Comparison of ENCODE assay signal across 8 cellular contexts in the genomic region with DNA sequence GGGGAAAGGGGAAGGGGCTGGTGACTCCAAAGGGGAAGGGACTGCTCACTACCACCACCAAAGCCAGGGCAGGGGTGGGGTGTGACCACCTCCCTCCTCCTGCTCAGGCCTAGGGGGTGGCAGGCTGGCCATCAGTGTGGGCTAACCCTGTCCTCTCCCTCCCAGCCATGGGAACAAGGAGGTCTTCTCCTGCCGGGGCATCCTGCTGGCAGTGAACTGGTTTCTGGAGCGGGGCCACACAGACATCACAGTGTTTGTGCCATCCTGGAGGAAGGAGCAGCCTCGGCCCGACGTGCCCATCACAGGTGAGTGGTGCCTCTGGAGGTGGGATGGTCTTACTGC. TPM values are rescaled to one million over a fixed set of nuclear protein-coding genes. Genes with fewer than 3 reads are reported as not detected.
A peak's percentile ranks its signal among the peaks of the same experiment; 100 is the strongest.
DNase-seq lines count a peak whose midpoint lies in the region; ATAC-seq and TF ChIP-seq lines count a peak whose summit lies in the region.

No MANE protein-coding gene starts in this region.

- H3K27ac ChIP-seq in CD4-positive, alpha-beta memory T cell (ENCODE audit: low read depth, low read length) = peak overlapping the region; percentile 96
- H3K27ac ChIP-seq in PC-3 (ENCODE audit: low read length) (peak overlapping the region; percentile 97), psoas muscle (peak overlapping the region; percentile 90)

- H3K9ac ChIP-seq in PC-3 (ENCODE audit: low read length) = peak overlapping the region; percentile 89

- H2AFZ ChIP-seq in PC-3 (ENCODE audit: low read length) = no peak overlapping the region

- peaks cover 71% of the 10 kb centered on the region for H3K79me2 ChIP-seq in PC-3 (ENCODE audit: low read length)

- BruUV-seq in PC-3 (replicated peaks; lab: Mats Ljungman, UMichigan) = no TSS peak

- H3F3A ChIP-seq in PC-3 (ENCODE audit: low read length, unreplicated experiment) = no peaks in the 10 kb centered on the region

- TF ChIP-seq CTCF in PC-3 (conservative IDR thresholded peaks at IDR 0.05; ENCODE audit: low read depth, low read length) = no peak
- no peak for TF ChIP-seq CTCF in epithelial cell of esophagus (IDR thresholded peaks at IDR 0.05; ENCODE audit: insufficient read depth, low read depth, low read length, missing control alignments)
- TF ChIP-seq CTCF in psoas muscle (IDR thresholded peaks at IDR 0.05) = no peak

- no peak for DNase-seq in CD4-positive, alpha-beta memory T cell
- DNase-seq in PC-3 (no peak), epithelial cell of esophagus (ENCODE audit: low read depth) (no peak), psoas muscle (peak in 1 of 2 donors; percentile 26), dermis blood vessel endothelial cell (no peak), ecto neural progenitor cell (ENCODE audit: low spot score) (no peak)

- POLR2A ChIA-PET in CD4-positive, alpha-beta memory T cell (lab: Charles Lee; ENCODE audit: partially characterized antibody) = interaction anchor here (1.1 to 10.8 kb wide), 11 partner anchors 6 to 1095 kb away, joined by 3 to 229 read pairs (median 13); a partner anchor contains a TSS
- POLR2A ChIA-PET in PC-3 (lab: Charles Lee; ENCODE audit: unreplicated experiment) = interaction anchor here (0.7 kb wide), 1 partner anchor 180 kb away, joined by 3 read pairs; no protein-coding TSS in a partner anchor

- H3K9me3 Mint-ChIP-seq in CD4-positive, alpha-beta memory T cell = peaks cover 0 to 2% (median 0%) of the 10 kb centered on the region in 8 donors

- H3K36me3 Mint-ChIP-seq in CD4-positive, alpha-beta memory T cell = peaks cover 45 to 88% of the 10 kb centered on the region in 2 donors

- no peaks in the 10 kb centered on the region for H3K9me2 ChIP-seq in PC-3 (replicated peaks; ENCODE audit: low read length)

- ATAC-seq in PC-3 (no peak), psoas muscle (no peak), GM21619 (IDR thresholded peaks at IDR 0.05; ENCODE audit: unreplicated experiment) (no peak), GM18498 (IDR thresholded peaks at IDR 0.05; ENCODE audit: unreplicated experiment) (no peak)

- CTCF ChIA-PET in CD4-positive, alpha-beta memory T cell (lab: Charles Lee; ENCODE audit: partially characterized antibody) = interaction anchor here (2.3 to 9.9 kb wide), 2 partner anchors 23 to 211 kb away, joined by 11 to 101 read pairs; a partner anchor contains a TSS
- CTCF ChIA-PET in PC-3 (lab: Charles Lee) = interaction anchor here (0.6 kb wide), 1 partner anchor 15 kb away, joined by 3 read pairs; no protein-coding TSS in a partner anchor

- no peaks in the 10 kb centered on the region for H3K27me3 Mint-ChIP-seq in CD4-positive, alpha-beta memory T cell

- H3K4me2 ChIP-seq in PC-3 (ENCODE audit: low read length) = peak overlapping the region; percentile 100

- H3K4me3 ChIP-seq in CD4-positive, alpha-beta memory T cell (ENCODE audit: low read length in 2 of 2) = peak overlapping the region; percentile 85 to 96
- peak overlapping the region; percentile 71 for H3K4me3 ChIP-seq in PC-3 (ENCODE audit: low read length)
- peak overlapping the region; percentile 97 for H3K4me3 ChIP-seq in epithelial cell of esophagus (ENCODE audit: low read length)
- H3K4me3 ChIP-seq in psoas muscle = peak overlapping the region; percentile 72

- H3K4me3 Mint-ChIP-seq in CD4-positive, alpha-beta memory T cell = peak overlapping the region; percentile 95 to 99 (median 97)

- no peaks in the 10 kb centered on the region for H3K27me3 ChIP-seq in CD4-positive, alpha-beta memory T cell (ENCODE audit: insufficient read depth, low read length)
- H3K27me3 ChIP-seq in PC-3 (ENCODE audit: low read length) (no peaks in the 10 kb centered on the region), psoas muscle (ENCODE audit: insufficient read depth in 3 of 3, low read length in 2 of 3) (no peaks in the 10 kb centered on the region)

- intact Hi-C loops in CD4-positive, alpha-beta memory T cell (cut with micrococcal nuclease) = no loop called here
- intact Hi-C loops in PC-3 (cut with micrococcal nuclease) (no loop called here), psoas muscle (cut with DNase I) (no loop called here)

- H3K4me1 ChIP-seq in CD4-positive, alpha-beta memory T cell (ENCODE audit: insufficient read depth, low read length) = peaks cover 39% of the 10 kb centered on the region
- H3K4me1 ChIP-seq in PC-3 (ENCODE audit: insufficient read depth, low read length) (peaks cover 61% of the 10 kb centered on the region), psoas muscle (peaks cover 61% of the 10 kb centered on the region)

- H3K4me1 Mint-ChIP-seq in CD4-positive, alpha-beta memory T cell = peaks cover 15 to 62% (median 32%) of the 10 kb centered on the region in 4 donors

- peaks cover 12% of the 10 kb centered on the region for H4K20me1 ChIP-seq in PC-3 (ENCODE audit: low read length)

- H3K27ac Mint-ChIP-seq in CD4-positive, alpha-beta memory T cell = peak overlapping the region; percentile 84 to 100 (median 98)

- H3K36me3 ChIP-seq in CD4-positive, alpha-beta memory T cell (ENCODE audit: insufficient read depth, low read length) = peaks cover 74% of the 10 kb centered on the region
- H3K36me3 ChIP-seq in PC-3 (ENCODE audit: low read depth, low read length) = peaks cover 46% of the 10 kb centered on the region
- peaks cover 9 to 90% of the 10 kb centered on the region in 2 donors for H3K36me3 ChIP-seq in psoas muscle (ENCODE audit: insufficient read depth in 1 of 2, low read depth in 1 of 2)

- no peaks in the 10 kb centered on the region for H3K9me3 ChIP-seq in CD4-positive, alpha-beta memory T cell (ENCODE audit: control insufficient read depth in 1 of 2, low read length in 2 of 2)
- H3K9me3 ChIP-seq in PC-3 (ENCODE audit: low read length) (no peaks in the 10 kb centered on the region), psoas muscle (no peaks in the 10 kb centered on the region)

- whole genome bisulfite sequencing in psoas muscle, 3 donors = 67 to 88% (median 76%) methylated on average over 5 of the region's 5 CpGs

RNA-seq across cellular contexts. Expression of a gene that starts 5.7 kb away (rescaled TPM):
- total RNA-seq in CD4-positive, alpha-beta memory T cell = 10 to 100 TPM; 54.6 to 60.7 TPM
- polyA plus RNA-seq in CD4-positive, alpha-beta memory T cell = 10 to 100 TPM; 10.6 to 19.9 TPM
- total RNA-seq in PC-3 (2014; rRNA removed) (45.3 and 65.1 TPM in 2 replicates), psoas muscle (10 to 100 TPM in 3 of 4 donors, 1 to 10 TPM in 1; 1.9 to 30.2 (median 15.6) TPM), dermis blood vessel endothelial cell (3.3 and 5.4 TPM in 2 replicates)
- 10 to 100 TPM in 1 of 3 donors, 1 to 10 TPM in 2; 3.2 to 23.3 (median 3.7) TPM for polyA plus RNA-seq in psoas muscle

RNA-seq across cellular contexts. Expression of a gene that starts 34.5 kb away (rescaled TPM):
- total RNA-seq in CD4-positive, alpha-beta memory T cell = 10 to 100 TPM; 97.9 to 98.2 TPM
- 100 to 1,000 TPM; 132 to 221 TPM for polyA plus RNA-seq in CD4-positive, alpha-beta memory T cell
- 87.0 and 90.9 TPM in 2 replicates for total RNA-seq in PC-3 (2014; rRNA removed)
- total RNA-seq in psoas muscle = 10 to 100 TPM; 27.2 to 35.5 (median 33.0) TPM
- 100 to 1,000 TPM in 1 of 3 donors, 10 to 100 TPM in 2; 33.8 to 109 (median 43.1) TPM for polyA plus RNA-seq in psoas muscle
- 49.7 and 82.9 TPM in 2 replicates for total RNA-seq in dermis blood vessel endothelial cell
